In the genomic region with DNA sequence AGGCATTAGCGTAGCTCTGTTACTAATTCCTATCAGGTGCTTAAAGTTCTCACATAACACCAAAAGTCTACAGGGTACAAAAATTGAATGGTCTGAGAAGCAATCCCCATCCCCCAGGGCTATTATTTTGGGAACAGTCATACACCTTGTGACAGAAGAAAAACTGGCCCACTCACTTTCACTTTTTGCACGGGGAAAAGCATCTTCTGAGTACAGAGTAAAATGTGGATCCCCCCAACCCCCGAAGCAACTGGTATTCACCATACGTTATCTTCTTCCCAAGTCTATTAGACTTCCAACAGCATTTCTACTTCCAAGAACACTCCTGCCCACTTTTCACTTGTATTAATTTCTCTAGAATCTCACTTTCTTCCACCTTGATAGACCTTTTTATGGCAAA, we compare ENCODE assay signal across 1 cellular context.
TF ChIP-seq lines count a peak whose summit lies in the region.

No MANE protein-coding gene starts in this region.

TF ChIP-seq in HEK293, 187 proteins besides CTCF, POLR2A, EP300 and RAD21 (continued from another document):
- TF ChIP-seq PRDM10 (tag by site-specific recombination; IDR thresholded peaks at IDR 0.05), result peak; percentile 72
